Comparison of ENCODE assay signal across 8 cellular contexts in genomic region chr11:22703040-22703439, GRCh38. TPM values are rescaled to one million over a fixed set of nuclear protein-coding genes. Genes with fewer than 3 reads are reported as not detected.
DNase-seq lines count a peak whose midpoint lies in the region; ATAC-seq and TF ChIP-seq lines count a peak whose summit lies in the region.

No MANE protein-coding gene starts in this region.

- H3K4me1 ChIP-seq in CD8-positive, alpha-beta memory T cell (ENCODE audit: insufficient read depth, low read length): no peaks in the 10 kb centered on the region

- no peaks in the 10 kb centered on the region for H3K36me3 ChIP-seq in CD8-positive, alpha-beta memory T cell (ENCODE audit: insufficient read depth, low read length)

- H3K9me3 ChIP-seq in CD8-positive, alpha-beta memory T cell (ENCODE audit: low read length): no peaks in the 10 kb centered on the region

- no peak overlapping the region for H3K4me3 ChIP-seq in CD8-positive, alpha-beta memory T cell (ENCODE audit: low read length)
- no peak overlapping the region for H3K4me3 ChIP-seq in coronary artery

- no peaks in the 10 kb centered on the region for H3K9me3 Mint-ChIP-seq in activated CD8-positive, alpha-beta T cell treated with anti-CD3 and anti-CD28 coated beads for 36 hours
- H3K9me3 Mint-ChIP-seq in CD8-positive, alpha-beta memory T cell: no peaks in the 10 kb centered on the region

- POLR2A ChIA-PET in activated CD8-positive, alpha-beta T cell treated with anti-CD3 and anti-CD28 coated beads for 36 hours (lab: Charles Lee): interaction anchor here (0.9 kb wide), 1 partner anchor 26 kb away, joined by 3 read pairs; no protein-coding TSS in a partner anchor
- POLR2A ChIA-PET in CD8-positive, alpha-beta memory T cell (lab: Charles Lee): no interaction called here

- peaks cover 3% of the 10 kb centered on the region for H3K27me3 Mint-ChIP-seq in activated CD8-positive, alpha-beta T cell treated with anti-CD3 and anti-CD28 coated beads for 36 hours
- H3K27me3 Mint-ChIP-seq in CD8-positive, alpha-beta memory T cell: peaks cover 1 to 9% of the 10 kb centered on the region in 2 donors

- ATAC-seq in activated CD8-positive, alpha-beta T cell treated with anti-CD3 and anti-CD28 coated beads for 36 hours: peak; percentile 96

- H3K4me3 Mint-ChIP-seq in activated CD8-positive, alpha-beta T cell treated with anti-CD3 and anti-CD28 coated beads for 36 hours: no peak overlapping the region
- no peak overlapping the region for H3K4me3 Mint-ChIP-seq in CD8-positive, alpha-beta memory T cell

- intact Hi-C loops in activated CD8-positive, alpha-beta T cell treated with anti-CD3 and anti-CD28 coated beads for 36 hours (cut with micrococcal nuclease): no loop called here

- H3K27ac ChIP-seq in caudate nucleus (ENCODE audit: low read depth, low read length) (no peak overlapping the region), coronary artery (no peak overlapping the region)
- no peak overlapping the region for H3K27ac ChIP-seq in CD8-positive, alpha-beta memory T cell (ENCODE audit: low read depth, low read length)

- no peaks in the 10 kb centered on the region for H3K27me3 ChIP-seq in CD8-positive, alpha-beta memory T cell (ENCODE audit: insufficient read depth, low read length, poor library complexity, severe bottlenecking)

- peak overlapping the region; percentile 81 for H3K27ac Mint-ChIP-seq in activated CD8-positive, alpha-beta T cell treated with anti-CD3 and anti-CD28 coated beads for 36 hours
- no peak overlapping the region for H3K27ac Mint-ChIP-seq in CD8-positive, alpha-beta memory T cell

- CTCF ChIA-PET in activated CD8-positive, alpha-beta T cell treated with anti-CD3 and anti-CD28 coated beads for 36 hours (lab: Charles Lee): interaction anchor here (1.2 to 1.3 kb wide), 2 partner anchors 26 to 173 kb away, joined by 3 to 4 read pairs; no protein-coding TSS in a partner anchor
- CTCF ChIA-PET in CD8-positive, alpha-beta memory T cell (lab: Charles Lee): no interaction called here

- no peak for TF ChIP-seq CTCF in activated CD8-positive, alpha-beta T cell treated with anti-CD3 and anti-CD28 coated beads for 36 hours (IDR thresholded peaks at IDR 0.05)
- TF ChIP-seq CTCF in coronary artery (IDR thresholded peaks at IDR 0.05): no peak

- H3K36me3 Mint-ChIP-seq in activated CD8-positive, alpha-beta T cell treated with anti-CD3 and anti-CD28 coated beads for 36 hours (ENCODE audit: low read depth): no peaks in the 10 kb centered on the region
- no peaks in the 10 kb centered on the region for H3K36me3 Mint-ChIP-seq in CD8-positive, alpha-beta memory T cell

- DNase-seq in NCI-H1436 (lab: John Stamatoyannopoulos, UW) (peak; percentile 0), NCI-H1436 treated with DMSO at 0.1 percent for 48 hours (lab: John Stamatoyannopoulos, UW) (no peak), LoVo (ENCODE audit: low spot score) (peak; percentile 32), iPS-NIHi11 (ENCODE audit: low spot score) (peak; percentile 32), caudate nucleus (lab: John Stamatoyannopoulos, UW) (no peak), coronary artery (ENCODE audit: low spot score) (no peak)
- peak; percentile 50 for DNase-seq in activated CD8-positive, alpha-beta T cell treated with anti-CD3 and anti-CD28 coated beads for 36 hours
- no peak for DNase-seq in CD8-positive, alpha-beta memory T cell

- peaks cover 18% of the 10 kb centered on the region for H3K4me1 Mint-ChIP-seq in activated CD8-positive, alpha-beta T cell treated with anti-CD3 and anti-CD28 coated beads for 36 hours (ENCODE audit: low read depth)
- no peaks in the 10 kb centered on the region for H3K4me1 Mint-ChIP-seq in CD8-positive, alpha-beta memory T cell

RNA-seq across cellular contexts. Expression of gene GAS2, which starts 36.6 kb away (rescaled TPM):
- total RNA-seq in activated CD8-positive, alpha-beta T cell treated with anti-CD3 and anti-CD28 coated beads for 36 hours: 1 to 10 TPM in 1 of 2 experiments, under 1 TPM in 1; 0.99 to 2.6 TPM
- total RNA-seq in CD8-positive, alpha-beta memory T cell: 1 to 10 TPM; 1.7 to 2.7 TPM
- polyA plus RNA-seq in CD8-positive, alpha-beta memory T cell: 3.5 TPM

Comparison
In these comparisons a context has a peak if more than half of its experiments do, and no peak if none do; other contexts are left out.
1. DNase-seq: peak in NCI-H1436 (single experiment), LoVo (single experiment), activated CD8-positive, alpha-beta T cell treated with anti-CD3 and anti-CD28 coated beads for 36 hours (single experiment) and iPS-NIHi11 (single experiment); none in NCI-H1436 treated with DMSO at 0.1 percent for 48 hours (single experiment), caudate nucleus (0 of 61), CD8-positive, alpha-beta memory T cell (0 of 5) and coronary artery (single experiment).